14 cellular contexts compared by ENCODE assay signal in genomic region chr2:105853354-105854088, GRCh38.
DNase-seq lines count a peak whose midpoint lies in the region; ATAC-seq and TF ChIP-seq lines count a peak whose summit lies in the region.
"Had no signal": no experiment of that assay in that cellular context is flagged by ENCODE, and none has a peak within 500 bp of the region (broad histone marks: within the 10 kb centered on the region; RNA-seq: fewer than 3 reads in every experiment).

No MANE protein-coding gene starts in this region.

- no peak for DNase-seq in activated CD4-positive, alpha-beta T cell treated with anti-CD3 and anti-CD28 coated beads, Interleukin-2, amount 10 ng/mL, durations not matched to agents 7 days and 5 days
- no peak for DNase-seq in activated CD4-positive, alpha-beta T cell treated with anti-CD3 and anti-CD28 coated beads for 48 hours
- DNase-seq in T-helper 17 cell (no peak), esophagus muscularis mucosa (ENCODE audit: extremely low spot score) (peak; percentile 72), NCI-H2081 (lab: John Stamatoyannopoulos, UW) (no peak), hypothalamus (lab: John Stamatoyannopoulos, UW) (no peak)
- peak in 1 of 2 donors; percentile 38 for DNase-seq in stimulated activated effector memory CD8-positive, alpha-beta T cell treated with anti-CD3 and anti-CD28 coated beads, Interleukin-12 subunit alpha, Interleukin-12 subunit beta, amount 100 ng/mL, for 72 hours (ENCODE audit: low spot score in 2 of 2)
- DNase-seq: activated CD8-positive, alpha-beta memory T cell treated with anti-CD3 and anti-CD28 coated beads for 24 hours; NCI-H2029 treated with DMSO at 0.1 percent for 48 hours; nephron progenitor cell; T1000 had no signal

- TF ChIP-seq CTCF in esophagus muscularis mucosa (IDR thresholded peaks at IDR 0.05), result no peak

- no peaks in the 10 kb centered on the region for H3K9me3 Mint-ChIP-seq in activated CD4-positive, alpha-beta T cell treated with anti-CD3 and anti-CD28 coated beads, Interleukin-2, amount 10 ng/mL, durations not matched to agents 7 days and 5 days
- no peaks in the 10 kb centered on the region for H3K9me3 Mint-ChIP-seq in stimulated activated effector memory CD8-positive, alpha-beta T cell treated with anti-CD3 and anti-CD28 coated beads, Interleukin-12 subunit alpha, Interleukin-12 subunit beta, amount 100 ng/mL, for 72 hours
- H3K9me3 Mint-ChIP-seq: nephron progenitor cell had no signal

- no peak overlapping the region for H3K4me3 Mint-ChIP-seq in activated CD4-positive, alpha-beta T cell treated with anti-CD3 and anti-CD28 coated beads, Interleukin-2, amount 10 ng/mL, durations not matched to agents 7 days and 5 days
- no peak overlapping the region for H3K4me3 Mint-ChIP-seq in T-helper 17 cell
- no peak overlapping the region for H3K4me3 Mint-ChIP-seq in stimulated activated effector memory CD8-positive, alpha-beta T cell treated with anti-CD3 and anti-CD28 coated beads, Interleukin-12 subunit alpha, Interleukin-12 subunit beta, amount 100 ng/mL, for 72 hours
- H3K4me3 Mint-ChIP-seq: nephron progenitor cell had no signal

- H3K27me3 Mint-ChIP-seq in activated CD4-positive, alpha-beta T cell treated with anti-CD3 and anti-CD28 coated beads, Interleukin-2, amount 10 ng/mL, durations not matched to agents 7 days and 5 days, result no peaks in the 10 kb centered on the region
- no peaks in the 10 kb centered on the region for H3K27me3 Mint-ChIP-seq in T-helper 17 cell

- intact Hi-C loops in esophagus muscularis mucosa (cut with DNase I), result no loop called here

- ATAC-seq in T-helper 17 cell (no peak), GM21528 (IDR thresholded peaks at IDR 0.05; ENCODE audit: low FRiP score, unreplicated experiment) (no peak)
- ATAC-seq in stimulated activated effector memory CD8-positive, alpha-beta T cell treated with anti-CD3 and anti-CD28 coated beads, Interleukin-12 subunit alpha, Interleukin-12 subunit beta, amount 100 ng/mL, for 72 hours, result no peak
- ATAC-seq: left lobe of liver had no signal

- TF ChIP-seq EP300 in esophagus muscularis mucosa (IDR thresholded peaks at IDR 0.05), result no peak

- H3K4me1 ChIP-seq in esophagus muscularis mucosa, result peaks cover 0 to 7% (median 3%) of the 10 kb centered on the region in 4 donors

- no peaks in the 10 kb centered on the region for H3K27me3 ChIP-seq in esophagus muscularis mucosa

- CTCF ChIA-PET in activated CD4-positive, alpha-beta T cell treated with anti-CD3 and anti-CD28 coated beads, Interleukin-2, amount 10 ng/mL, durations not matched to agents 7 days and 5 days (lab: Charles Lee), result no interaction called here

- 90% methylated on average over 6 of the region's 6 CpGs for WGBS in esophagus muscularis mucosa

- H3K36me3 Mint-ChIP-seq in activated CD4-positive, alpha-beta T cell treated with anti-CD3 and anti-CD28 coated beads, Interleukin-2, amount 10 ng/mL, durations not matched to agents 7 days and 5 days (ENCODE audit: low read depth), result peaks cover 65% of the 10 kb centered on the region
- peaks cover 4% of the 10 kb centered on the region for H3K36me3 Mint-ChIP-seq in T-helper 17 cell (ENCODE audit: low read depth)
- H3K36me3 Mint-ChIP-seq in stimulated activated effector memory CD8-positive, alpha-beta T cell treated with anti-CD3 and anti-CD28 coated beads, Interleukin-12 subunit alpha, Interleukin-12 subunit beta, amount 100 ng/mL, for 72 hours, result peaks cover 52% of the 10 kb centered on the region

- TF ChIP-seq POLR2A in esophagus muscularis mucosa (IDR thresholded peaks at IDR 0.05; ENCODE audit: low read depth), result no peak

- H3K9me3 ChIP-seq in T-helper 17 cell (ENCODE audit: control insufficient read depth, low read length, poor library complexity, severe bottlenecking) (no peaks in the 10 kb centered on the region), esophagus muscularis mucosa (no peaks in the 10 kb centered on the region)

- no peak overlapping the region for H3K27ac ChIP-seq in esophagus muscularis mucosa (replicated peaks in 1 of 4)
- H3K27ac ChIP-seq: HL-60 had no signal

- H3K4me1 Mint-ChIP-seq in activated CD4-positive, alpha-beta T cell treated with anti-CD3 and anti-CD28 coated beads, Interleukin-2, amount 10 ng/mL, durations not matched to agents 7 days and 5 days, result peaks cover 63% of the 10 kb centered on the region
- peaks cover 61% of the 10 kb centered on the region for H3K4me1 Mint-ChIP-seq in T-helper 17 cell
- peaks cover 73% of the 10 kb centered on the region for H3K4me1 Mint-ChIP-seq in stimulated activated effector memory CD8-positive, alpha-beta T cell treated with anti-CD3 and anti-CD28 coated beads, Interleukin-12 subunit alpha, Interleukin-12 subunit beta, amount 100 ng/mL, for 72 hours

- H3K4me3 ChIP-seq in esophagus muscularis mucosa, result no peak overlapping the region

- H3K36me3 ChIP-seq in esophagus muscularis mucosa, result peaks cover 0 to 12% (median 5%) of the 10 kb centered on the region in 4 donors

- POLR2A ChIA-PET in activated CD4-positive, alpha-beta T cell treated with anti-CD3 and anti-CD28 coated beads, Interleukin-2, amount 10 ng/mL, durations not matched to agents 7 days and 5 days (lab: Charles Lee), result no interaction called here

- H3K27ac Mint-ChIP-seq in activated CD4-positive, alpha-beta T cell treated with anti-CD3 and anti-CD28 coated beads, Interleukin-2, amount 10 ng/mL, durations not matched to agents 7 days and 5 days, result peak overlapping the region; percentile 17
- H3K27ac Mint-ChIP-seq in T-helper 17 cell, result peak overlapping the region; percentile 75
- H3K27ac Mint-ChIP-seq in stimulated activated effector memory CD8-positive, alpha-beta T cell treated with anti-CD3 and anti-CD28 coated beads, Interleukin-12 subunit alpha, Interleukin-12 subunit beta, amount 100 ng/mL, for 72 hours, result peak overlapping the region; percentile 50
- H3K27ac Mint-ChIP-seq: nephron progenitor cell had no signal

Comparison
In these comparisons a context has a peak if more than half of its experiments do, and no peak if none do; other contexts are left out.
1. H3K27ac Mint-ChIP-seq: peak in every context shown above with its lines; median percentile 75 in T-helper 17 cell; 50 in stimulated activated effector memory CD8-positive, alpha-beta T cell treated with anti-CD3 and anti-CD28 coated beads, Interleukin-12 subunit alpha, Interleukin-12 subunit beta, amount 100 ng/mL, for 72 hours; 17 in activated CD4-positive, alpha-beta T cell treated with anti-CD3 and anti-CD28 coated beads, Interleukin-2, amount 10 ng/mL, durations not matched to agents 7 days and 5 days.